Comparison of ENCODE assay signal across 28 cellular contexts in genomic region chr5:28390341-28390740, GRCh38.
"Had no signal": no experiment of that assay in that cellular context is flagged by ENCODE, and none has a peak within 500 bp of the region (broad histone marks: within the 10 kb centered on the region; RNA-seq: fewer than 3 reads in every experiment).

No MANE protein-coding gene starts in this region.

- H3K4me3 ChIP-seq: gastrocnemius medialis, left ventricle myocardium inferior, lung, mucosa of descending colon, ovary, right lobe of liver, testis, transverse colon had no signal

- H3K27ac ChIP-seq: gastrocnemius medialis, left ventricle myocardium inferior, neutrophil, ovary, right lobe of liver, testis, transverse colon had no signal

- DNase-seq: activated CD4-positive, alpha-beta memory T cell treated with anti-CD3 and anti-CD28 coated beads, Interleukin-2, amount 10 ng/mL, durations not matched to agents 7 days and 5 days; activated CD4-positive, alpha-beta T cell treated with anti-CD3 and anti-CD28 coated beads for 1 hour; activated CD4-positive, alpha-beta T cell treated with anti-CD3 and anti-CD28 coated beads, Interleukin-2, amount 10 ng/mL, durations not matched to agents 7 days and 5 days; activated CD8-positive, alpha-beta memory T cell treated with anti-CD3 and anti-CD28 coated beads, Interleukin-2, amount 50 U/mL, for 48 hours; activated gamma-delta T cell treated with Interleukin-2 at 50 U/mL for 16 hours; activated naive CD4-positive, alpha-beta T cell treated with anti-CD3 and anti-CD28 coated beads, Interleukin-2, amount 50 U/mL, for 16 hours; activated T-cell treated with anti-CD3 and anti-CD28 coated beads, Interleukin-2, amount 50 U/mL, for 4 hours; amygdala; caudate nucleus; cortex of kidney; effector memory CD8-positive, alpha-beta T cell; erythroblast; gastrocnemius medialis; glutamatergic neuron; islet precursor cell; left ventricle myocardium inferior; mucosa of descending colon; ovary; right lobe of liver; stimulated activated CD4-positive, alpha-beta T cell treated with anti-CD3 and anti-CD28 coated beads, Interleukin-2, amount 100 ng/mL, for 48 hours; stimulated activated naive CD8-positive, alpha-beta T cell treated with anti-CD3 and anti-CD28 coated beads, Interleukin-15, Interleukin-2, amounts not matched to agents 100 U/mL and 50 U/mL, for 24 hours; testis; transverse colon had no signal

- H3K27me3 ChIP-seq: gastrocnemius medialis, neutrophil, ovary, right lobe of liver, testis, transverse colon had no signal

- H3K36me3 ChIP-seq: gastrocnemius medialis, left ventricle myocardium inferior, neutrophil, ovary, right lobe of liver, transverse colon had no signal

- H3K9me3 ChIP-seq: gastrocnemius medialis, left ventricle myocardium inferior, neutrophil, ovary, right lobe of liver, testis had no signal

- ATAC-seq: activated T-cell treated with anti-CD3 and anti-CD28 coated beads, Interleukin-2, amount 50 U/mL, for 4 hours; activated T-helper 17 cell treated with anti-CD3 and anti-CD28 coated beads, Interleukin-2, amount 50 U/mL, for 72 hours; effector memory CD8-positive, alpha-beta T cell; gastrocnemius medialis; mucosa of descending colon; natural killer cell treated with Interleukin-12 subunit alpha and Interleukin-12 subunit beta and Interleukin-15 and Interleukin-18, amount 100 ng/mL, for 72 hours; right lobe of liver; stimulated activated naive CD8-positive, alpha-beta T cell treated with anti-CD3 and anti-CD28 coated beads, Interleukin-15, Interleukin-2, amounts not matched to agents 100 U/mL and 50 U/mL, for 24 hours; WTC11 had no signal

- H3K4me1 ChIP-seq: gastrocnemius medialis, left ventricle myocardium inferior, right lobe of liver, testis, transverse colon had no signal
